Comparison of ENCODE assay signal across 8 cellular contexts in the genomic region with DNA sequence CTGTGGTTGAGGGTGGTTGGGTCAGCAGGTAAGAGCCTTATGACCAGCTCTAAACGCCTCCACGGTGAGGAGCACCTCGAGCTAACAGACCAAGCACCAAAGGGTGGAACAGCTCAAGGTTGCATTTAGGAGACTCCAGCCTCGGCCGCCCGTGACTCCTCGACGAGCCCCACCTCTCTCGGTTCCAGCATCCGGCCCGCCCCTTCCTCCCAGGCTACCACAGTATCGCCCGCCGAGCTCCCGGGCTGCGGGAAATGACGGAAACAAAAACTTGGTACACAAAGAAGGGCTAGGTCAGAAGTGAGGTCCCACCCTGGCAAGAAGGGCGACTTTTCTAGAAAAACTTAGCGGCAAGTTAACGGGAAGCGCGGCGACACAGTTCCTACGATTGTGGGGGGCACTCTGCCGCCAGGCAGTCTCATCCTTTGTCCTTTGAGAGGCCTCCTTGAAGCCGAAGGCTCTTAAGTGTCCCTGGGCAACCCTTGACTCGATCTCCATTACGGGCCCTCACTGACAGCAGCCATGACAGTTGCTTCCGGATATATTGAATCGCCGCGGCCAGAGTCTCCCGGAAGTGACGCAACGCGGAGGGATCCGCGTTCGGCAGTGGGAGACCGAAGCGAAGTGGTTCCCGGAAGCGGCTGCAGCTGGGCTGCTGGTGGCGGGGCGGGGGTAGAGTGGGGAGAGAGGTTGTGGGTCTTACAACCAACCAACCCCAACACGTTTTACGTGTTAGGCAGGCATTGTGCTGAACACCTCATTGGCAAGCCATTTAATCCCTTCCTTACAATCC. TPM values are rescaled to one million over a fixed set of nuclear protein-coding genes. Genes with fewer than 3 reads are reported as not detected.
DNase-seq lines count a peak whose midpoint lies in the region; ATAC-seq and TF ChIP-seq lines count a peak whose summit lies in the region.

No MANE protein-coding gene starts in this region.

- TF ChIP-seq CTCF in coronary artery (IDR thresholded peaks at IDR 0.05): no peak
- TF ChIP-seq CTCF in lower lobe of right lung (IDR thresholded peaks at IDR 0.05): no peak

- intact Hi-C loops in activated CD4-positive, alpha-beta T cell treated with anti-CD3 and anti-CD28 coated beads, Interleukin-2, amount 10 ng/mL, durations not matched to agents 24 days and 14 days (cut with micrococcal nuclease): loop anchor here (1.0 kb wide), 3 partner anchors 17 to 47 kb away; partner anchors contain the start of genes CCNJ and ZNF518A
- intact Hi-C loops in lower lobe of right lung (cut with DNase I): loop anchor here (5.0 kb wide), 1 partner anchor 37 kb away; no protein-coding TSS in a partner anchor

- H3K36me3 Mint-ChIP-seq in activated CD4-positive, alpha-beta T cell treated with anti-CD3 and anti-CD28 coated beads, Interleukin-2, amount 10 ng/mL, durations not matched to agents 24 days and 14 days (ENCODE audit: low read depth): peaks cover 15% of the 10 kb centered on the region

- H3K4me3 ChIP-seq in coronary artery: peak overlapping the region; percentile 84
- peak overlapping the region; percentile 68 for H3K4me3 ChIP-seq in lower lobe of right lung

- peak overlapping the region; percentile 99 for H3K27ac Mint-ChIP-seq in activated CD4-positive, alpha-beta T cell treated with anti-CD3 and anti-CD28 coated beads, Interleukin-2, amount 10 ng/mL, durations not matched to agents 24 days and 14 days

- DNase-seq in C1 segment of cervical spinal cord (lab: John Stamatoyannopoulos, UW): peak; percentile 39 to 92 (median 82)
- DNase-seq in NCI-H526 treated with DMSO at 0.1 percent for 48 hours (lab: John Stamatoyannopoulos, UW): peak; percentile 74
- DNase-seq in activated CD4-positive, alpha-beta T cell treated with anti-CD3 and anti-CD28 coated beads, Interleukin-2, amount 10 ng/mL, durations not matched to agents 24 days and 14 days: peak; percentile 97
- DNase-seq in coronary artery (ENCODE audit: low spot score): peak; percentile 88
- DNase-seq in lower lobe of right lung: peak; percentile 96
- peak; percentile 84 to 85 for DNase-seq in stimulated activated CD8-positive, alpha-beta memory T cell treated with anti-CD3 and anti-CD28 coated beads, Interleukin-15, amount 100 ng/mL, for 4 hours (ENCODE audit: low read depth in 2 of 2)

- ATAC-seq in GM19324 (IDR thresholded peaks at IDR 0.05; ENCODE audit: low FRiP score, unreplicated experiment) (peak; percentile 87), HG03460 (IDR thresholded peaks at IDR 0.05; ENCODE audit: unreplicated experiment) (peak; percentile 93), lower lobe of right lung (peak; percentile 99)

- H3K9me3 ChIP-seq in lower lobe of right lung: no peaks in the 10 kb centered on the region

- H3K27ac ChIP-seq in coronary artery (peak overlapping the region; percentile 89 to 92), lower lobe of right lung (peak overlapping the region; percentile 97)

- peaks cover 7% of the 10 kb centered on the region for H3K9me3 Mint-ChIP-seq in activated CD4-positive, alpha-beta T cell treated with anti-CD3 and anti-CD28 coated beads, Interleukin-2, amount 10 ng/mL, durations not matched to agents 24 days and 14 days

- no peaks in the 10 kb centered on the region for H3K4me1 ChIP-seq in lower lobe of right lung

- H3K27me3 Mint-ChIP-seq in activated CD4-positive, alpha-beta T cell treated with anti-CD3 and anti-CD28 coated beads, Interleukin-2, amount 10 ng/mL, durations not matched to agents 24 days and 14 days: peaks cover 17% of the 10 kb centered on the region

- no peaks in the 10 kb centered on the region for H3K36me3 ChIP-seq in lower lobe of right lung

- H3K27me3 ChIP-seq in lower lobe of right lung (ENCODE audit: low read depth): peaks cover 28% of the 10 kb centered on the region

- peak overlapping the region; percentile 95 for H3K4me3 Mint-ChIP-seq in activated CD4-positive, alpha-beta T cell treated with anti-CD3 and anti-CD28 coated beads, Interleukin-2, amount 10 ng/mL, durations not matched to agents 24 days and 14 days

- peaks cover 12% of the 10 kb centered on the region for H3K4me1 Mint-ChIP-seq in activated CD4-positive, alpha-beta T cell treated with anti-CD3 and anti-CD28 coated beads, Interleukin-2, amount 10 ng/mL, durations not matched to agents 24 days and 14 days

RNA-seq across cellular contexts. Expression of gene ZNF518A, which starts 40.2 kb away (rescaled TPM):
- 16.9 and 17.2 TPM in 2 replicates for total RNA-seq in activated CD4-positive, alpha-beta T cell treated with anti-CD3 and anti-CD28 coated beads, Interleukin-2, amount 10 ng/mL, durations not matched to agents 24 days and 14 days
- total RNA-seq in lower lobe of right lung: 23.3 TPM

RNA-seq across cellular contexts. Expression of gene CCNJ, which starts 46.5 kb away (rescaled TPM):
- total RNA-seq in activated CD4-positive, alpha-beta T cell treated with anti-CD3 and anti-CD28 coated beads, Interleukin-2, amount 10 ng/mL, durations not matched to agents 24 days and 14 days: 9.3 and 9.4 TPM in 2 replicates
- 8.8 TPM for total RNA-seq in lower lobe of right lung

Comparison
In these comparisons a context has a peak if more than half of its experiments do, and no peak if none do; other contexts are left out.
1. Peak in every context shown above with its lines: DNase-seq, ATAC-seq, H3K4me3 ChIP-seq and H3K27ac ChIP-seq.